8 cellular contexts compared by ENCODE assay signal in genomic region chr6:73610444-73611275, GRCh38. TPM values are rescaled to one million over a fixed set of nuclear protein-coding genes. Genes with fewer than 3 reads are reported as not detected.
DNase-seq lines count a peak whose midpoint lies in the region; ATAC-seq, FAIRE-seq and TF ChIP-seq lines count a peak whose summit lies in the region.

No MANE protein-coding gene starts in this region.

- TF ChIP-seq EP300 in HepG2 (IDR thresholded peaks at IDR 0.05; ENCODE audit: low read depth in 2 of 2, low read length in 2 of 2), result no peak
- no peak for TF ChIP-seq EP300 in HepG2 (CRISPR knock-in tag; IDR thresholded peaks at IDR 0.05; ENCODE audit: borderline replicate concordance)

- no peak overlapping the region for H2AFZ ChIP-seq in HepG2 (ENCODE audit: low read length)

- H3K9me3 ChIP-seq in HepG2 (ENCODE audit: low read length) (no peaks in the 10 kb centered on the region), aorta (ENCODE audit: control insufficient read depth, low read length) (no peaks in the 10 kb centered on the region)

- peaks cover 17% of the 10 kb centered on the region for H3K4me1 ChIP-seq in HepG2 (ENCODE audit: insufficient read depth, low read length)
- H3K4me1 ChIP-seq in aorta (ENCODE audit: control insufficient read depth in 1 of 2, insufficient read depth in 2 of 2, low read length in 2 of 2), result no peaks in the 10 kb centered on the region

- no TSS peak for BruUV-seq in HepG2 (replicated peaks; lab: Mats Ljungman, UMichigan)

- H4K20me1 ChIP-seq in HepG2 (ENCODE audit: insufficient read depth, low read length), result no peaks in the 10 kb centered on the region

- H3K27ac ChIP-seq in HepG2 (ENCODE audit: extremely low read length, insufficient read depth, low read length), result no peak overlapping the region
- H3K27ac ChIP-seq in aorta (ENCODE audit: low read depth in 1 of 2, low read length in 2 of 2), result peak overlapping the region in 1 of 2 donors; percentile 2

- in situ Hi-C loops in HepG2 (cut with HindIII; ENCODE audit: extremely low pct_ligation_motif_present, low pct_unique_long_range_greater_than_20kb), result no loop called here

- H3K27me3 ChIP-seq in HepG2 (ENCODE audit: control insufficient read depth in 1 of 2, insufficient read depth in 2 of 2, low read length in 2 of 2) (no peaks in the 10 kb centered on the region), aorta (ENCODE audit: control insufficient read depth in 1 of 2, insufficient read depth in 2 of 2, low read length in 1 of 2) (no peaks in the 10 kb centered on the region)

- no peak for DNase-seq in AG09319 (ENCODE audit: extremely low read depth, low read depth)
- DNase-seq in NCI-H446 treated with DMSO at 0.1 percent for 48 hours (lab: John Stamatoyannopoulos, UW), result peak; percentile 31
- peak; percentile 54 for DNase-seq in cerebellar cortex (ENCODE audit: low spot score)
- DNase-seq in HepG2 (ENCODE audit: low spot score), result peak; percentile 52
- no peak for DNase-seq in aorta
- DNase-seq in H4 (ENCODE audit: low spot score), result no peak

- 78% methylated on average over 6 of the region's 6 CpGs for WGBS in HepG2 (ENCODE audit: low lambda C conversion rate)
- WGBS in aorta, 2 donors, result 52 to 57% methylated on average over 6 of the region's 6 CpGs

- ATAC-seq in HepG2, result peak; percentile 51; the same call in 2 of the 3 replicates
- ATAC-seq in aorta (ENCODE audit: low FRiP score), result peak; percentile 65
- ATAC-seq in HG03108 (IDR thresholded peaks at IDR 0.05; ENCODE audit: unreplicated experiment), result no peak

- H3K79me2 ChIP-seq in HepG2 (ENCODE audit: insufficient read depth, low read length), result no peaks in the 10 kb centered on the region

- no peak overlapping the region for H3K4me3 ChIP-seq in GM12875 (ENCODE audit: low read depth, low read length)
- H3K4me3 ChIP-seq in HepG2 (replicated peaks in 1 of 3; ENCODE audit: insufficient read depth in 1 of 3, low read depth in 2 of 3, low read length in 3 of 3), result no peak overlapping the region
- no peak overlapping the region for H3K4me3 ChIP-seq in aorta (ENCODE audit: low read length in 2 of 2)

- TF ChIP-seq RAD21 in HepG2 (CRISPR knock-in tag; IDR thresholded peaks at IDR 0.05), result peak; percentile 65

- no peak for TF ChIP-seq POLR2A in HepG2 (IDR thresholded peaks at IDR 0.05; ENCODE audit: insufficient read depth in 1 of 2, low read depth in 2 of 2, low read length in 2 of 2)

- TF ChIP-seq CTCF in AG09319 (IDR thresholded peaks at IDR 0.05; ENCODE audit: low read depth, low read length) (peak; percentile 58), GM12875 (IDR thresholded peaks at IDR 0.05; ENCODE audit: borderline replicate concordance, insufficient read depth, low read depth, low read length) (peak; percentile 10; the same call in 1 of the 2 replicates), HepG2 (CRISPR knock-in tag; IDR thresholded peaks at IDR 0.05) (peak; percentile 57)

- intact Hi-C loops in HepG2 (cut with micrococcal nuclease; ENCODE audit: unreplicated experiment), result loop anchor here (1.0 to 5.0 kb wide), 2 partner anchors 43 to 95 kb away; no protein-coding TSS in a partner anchor
- intact Hi-C loops in aorta (cut with DNase I), result loop anchor here (2.0 kb wide), 1 partner anchor 96 kb away; no protein-coding TSS in a partner anchor

- POLR2A ChIA-PET in HepG2 (lab: Yijun Ruan, JAX), result interaction anchor here (1.1 to 2.4 kb wide), 2 partner anchors 89 to 97 kb away, joined by 4 to 16 read pairs; no protein-coding TSS in a partner anchor

- H3K9ac ChIP-seq in HepG2 (ENCODE audit: insufficient read depth, low read depth, low read length), result no peak overlapping the region

- CTCF ChIA-PET in HepG2 (lab: Yijun Ruan, JAX; ENCODE audit: low intra/inter-chr PET ratio, low total read pairs), result interaction anchor here (1.7 kb wide), 1 partner anchor 95 kb away, joined by 13 read pairs; no protein-coding TSS in a partner anchor

- H3K4me2 ChIP-seq in HepG2 (ENCODE audit: low read depth, low read length), result no peak overlapping the region

- peak; percentile 60 for FAIRE-seq in HepG2 (lab: Jason Lieb, UNC)

- H3K36me3 ChIP-seq in HepG2 (replicated peaks in 1 of 2; ENCODE audit: control insufficient read depth in 1 of 2, insufficient read depth in 2 of 2, low read length in 2 of 2), result peaks cover 1 to 16% of the 10 kb centered on the region in 2 experiments; a peak in 3 of 5 replicates
- H3K36me3 ChIP-seq in aorta (ENCODE audit: control insufficient read depth in 1 of 2, insufficient read depth in 2 of 2, low read length in 1 of 2), result peaks cover 6 to 9% of the 10 kb centered on the region in 2 donors

TF ChIP-seq in HepG2, 621 proteins besides CTCF, POLR2A, EP300 and RAD21 (continues in another document):
- no peak for TF ChIP-seq ZNF263 (CRISPR knock-in tag; IDR thresholded peaks at IDR 0.05)
- no peak for TF ChIP-seq ZNF780A (CRISPR knock-in tag; IDR thresholded peaks at IDR 0.05)
- TF ChIP-seq ZBTB43 (CRISPR knock-in tag; conservative IDR thresholded peaks at IDR 0.05), result no peak
- TF ChIP-seq STAG1 (CRISPR knock-in tag; IDR thresholded peaks at IDR 0.05), result peak; percentile 79
- TF ChIP-seq RBFOX2 (IDR thresholded peaks at IDR 0.05; ENCODE audit: low read depth, low read length), result no peak
- TF ChIP-seq NR1H2 (CRISPR knock-in tag; IDR thresholded peaks at IDR 0.05; ENCODE audit: borderline replicate concordance, low read depth), result no peak
- no peak for TF ChIP-seq SMARCE1 (IDR thresholded peaks at IDR 0.05; ENCODE audit: borderline replicate concordance)
- no peak for TF ChIP-seq ZKSCAN1 (IDR thresholded peaks at IDR 0.05; ENCODE audit: low read length)
- no peak for TF ChIP-seq ZNF792 (CRISPR knock-in tag; IDR thresholded peaks at IDR 0.05)
- TF ChIP-seq ZGPAT (CRISPR knock-in tag; IDR thresholded peaks at IDR 0.05), result no peak

RNA-seq across cellular contexts. Expression of gene SLC17A5, which starts 43.1 kb away (rescaled TPM):
- total RNA-seq in HepG2 (2016; rRNA removed; fragmentation: Illumina TruSeq; extraction: Trizol) (13.6 and 20.5 TPM in 2 replicates), aorta (10 to 100 TPM; 22.0 to 22.4 TPM)
- total RNA-seq in HepG2 (2016; cell fraction: cytosol; rRNA removed; fragmentation: Illumina TruSeq; extraction: Trizol; ENCODE audit: low read depth), result 3.7 and 4.7 TPM in 2 replicates
- 13.3 and 21.0 TPM in 2 replicates for total RNA-seq in HepG2 (2016; cell fraction: insoluble cytoplasmic fraction; rRNA removed; fragmentation: Illumina TruSeq; extraction: Trizol)
- total RNA-seq in HepG2 (2016; cell fraction: membrane; rRNA removed; fragmentation: Illumina TruSeq; extraction: Trizol), result 9.9 and 11.7 TPM in 2 replicates
- total RNA-seq in HepG2 (2016; cell fraction: nucleus; rRNA removed; fragmentation: Illumina TruSeq; extraction: Trizol), result 16.3 and 20.4 TPM in 2 replicates
- polyA plus RNA-seq in HepG2 (2011; rRNA removed) (13.3 and 18.3 TPM in 2 replicates), aorta (10 to 100 TPM; 10.7 to 10.8 TPM)
- 12.6 and 15.5 TPM in 2 replicates for polyA plus RNA-seq in HepG2 (2011; cell fraction: cytosol; rRNA removed)
- polyA plus RNA-seq in HepG2 (2011; cell fraction: nucleus; rRNA removed), result 2.8 and 4.1 TPM in 2 replicates
- 10.0 and 11.8 TPM in 2 replicates for polyA plus RNA-seq in HepG2 (2012)
- 1.8 and 2.4 TPM in 2 replicates for polyA plus RNA-seq in HepG2 (2016; cell fraction: cytosol; fragmentation: Illumina TruSeq; extraction: Trizol; ENCODE audit: low read depth)
- polyA plus RNA-seq in HepG2 (2016; cell fraction: insoluble cytoplasmic fraction; fragmentation: Illumina TruSeq; extraction: Trizol; ENCODE audit: low read depth), result 10.8 and 11.9 TPM in 2 replicates
- polyA plus RNA-seq in HepG2 (2016; cell fraction: membrane; fragmentation: Illumina TruSeq; extraction: Trizol; ENCODE audit: low read depth), result 5.8 and 6.1 TPM in 2 replicates
- 19.5 and 20.0 TPM in 2 replicates for polyA plus RNA-seq in HepG2 (2016; cell fraction: nucleus; fragmentation: Illumina TruSeq; extraction: Trizol; ENCODE audit: insufficient read depth, low read depth)
- polyA minus RNA-seq in HepG2 (2011; rRNA and poly(A)+ RNA removed; ENCODE audit: low replicate concordance), result 13.3 and 27.2 TPM in 2 replicates
- polyA minus RNA-seq in HepG2 (2011; cell fraction: cytosol; rRNA and poly(A)+ RNA removed), result 13.9 and 15.0 TPM in 2 replicates
- 10.9 and 14.3 TPM in 2 replicates for polyA minus RNA-seq in HepG2 (2011; cell fraction: nucleus; rRNA and poly(A)+ RNA removed)
- 6.5 and 11.9 TPM in 2 replicates for total RNA-seq in H4 (2014; rRNA removed; shearing (Covaris generic))

Comparison
In these comparisons a context has a peak if more than half of its experiments do, and no peak if none do; other contexts are left out.
1. DNase-seq: peak in NCI-H446 treated with DMSO at 0.1 percent for 48 hours (single experiment), cerebellar cortex (single experiment) and HepG2 (single experiment); none in AG09319 (single experiment), aorta (0 of 2) and H4 (single experiment).
2. Peak in every context shown above with its lines, with median percentiles within 50 percentile points of each other: CTCF ChIP-seq.